ENCODE assay signal across 17 cellular contexts in the genomic region with DNA sequence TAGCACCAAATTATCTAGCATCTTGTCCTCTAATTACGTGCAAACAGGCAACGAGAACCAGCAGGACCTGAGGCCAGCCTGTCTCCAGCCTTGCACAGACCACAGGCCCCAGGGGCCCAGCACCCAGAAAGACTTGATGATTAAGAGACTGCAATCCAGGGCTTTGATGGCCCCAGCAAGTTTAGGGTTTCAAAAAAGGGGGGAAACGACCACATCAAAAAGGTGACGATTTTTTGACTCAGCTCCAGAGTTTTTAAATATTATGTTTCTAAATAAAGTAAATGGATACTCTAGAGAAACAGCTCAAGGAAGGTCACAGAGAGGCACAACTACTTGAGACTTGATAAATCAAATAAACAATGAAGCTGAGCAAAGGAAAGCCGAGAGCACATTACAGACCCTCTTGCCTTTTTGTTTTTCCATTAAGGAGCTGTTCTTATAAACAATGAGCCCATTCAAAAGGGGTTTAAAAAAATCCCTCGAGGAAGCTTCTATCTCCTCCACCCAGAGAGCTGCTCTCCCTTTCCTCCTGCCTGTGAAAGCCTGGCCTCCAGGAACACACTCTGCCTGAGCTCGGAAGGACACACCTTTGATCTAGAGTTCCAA. TPM values are rescaled to one million over a fixed set of nuclear protein-coding genes. Genes with fewer than 3 reads are reported as not detected.
DNase-seq lines count a peak whose midpoint lies in the region; ATAC-seq and TF ChIP-seq lines count a peak whose summit lies in the region.
"Had no signal": no experiment of that assay in that cellular context is flagged by ENCODE, and none has a peak within 500 bp of the region (broad histone marks: within the 10 kb centered on the region; RNA-seq: fewer than 3 reads in every experiment).

No MANE protein-coding gene starts in this region.

- H3K27ac ChIP-seq in foreskin keratinocyte = peak overlapping the region; percentile 34
- H3K27ac ChIP-seq in sigmoid colon = peak overlapping the region in 3 of 4 donors; percentile 27 to 44 (median 30)
- H3K27ac ChIP-seq: neutrophil had no signal

- peak; percentile 20 for DNase-seq in activated CD8-positive, alpha-beta T cell treated with anti-CD3 and anti-CD28 coated beads for 36 hours
- no peak for DNase-seq in activated CD8-positive, alpha-beta T cell treated with anti-CD3 and anti-CD28 coated beads, Interleukin-2, amount 10 ng/mL, durations not matched to agents 7 days and 5 days
- DNase-seq in SW480 (ENCODE audit: low spot score) = peak; percentile 90
- DNase-seq in foreskin keratinocyte = peak in 1 of 2 donors; percentile 25
- no peak for DNase-seq in sigmoid colon
- no peak for DNase-seq in activated T-cell treated with anti-CD3 and anti-CD28 coated beads, Interleukin-2, amount 50 U/mL, for 48 hours
- DNase-seq: activated CD4-positive, CD25-positive, alpha-beta regulatory T cell treated with anti-CD3 and anti-CD28 coated beads, Interleukin-2, amount 50 U/mL, for 72 hours; activated T-cell treated with anti-CD3 and anti-CD28 coated beads, Interleukin-2, amount 50 U/mL, for 24 hours; aorta; COR-L47; effector CD8-positive, alpha-beta T cell; substantia nigra; SW 1271 had no signal

- H3K36me3 ChIP-seq in sigmoid colon = no peaks in the 10 kb centered on the region
- H3K36me3 ChIP-seq: neutrophil had no signal

- ATAC-seq in activated CD8-positive, alpha-beta T cell treated with anti-CD3 and anti-CD28 coated beads for 36 hours = peak; percentile 37
- ATAC-seq in activated CD8-positive, alpha-beta T cell treated with anti-CD3 and anti-CD28 coated beads, Interleukin-2, amount 10 ng/mL, durations not matched to agents 7 days and 5 days = no peak
- no peak for ATAC-seq in foreskin keratinocyte
- no peak for ATAC-seq in GM18498 (IDR thresholded peaks at IDR 0.05; ENCODE audit: unreplicated experiment)
- ATAC-seq in HG02870 (IDR thresholded peaks at IDR 0.05; ENCODE audit: unreplicated experiment) = no peak
- ATAC-seq: left lobe of liver had no signal

- H3K27me3 ChIP-seq in foreskin keratinocyte (no peaks in the 10 kb centered on the region), sigmoid colon (no peaks in the 10 kb centered on the region)
- H3K27me3 ChIP-seq: neutrophil had no signal

- H3K4me3 ChIP-seq in sigmoid colon = no peak overlapping the region

- no peaks in the 10 kb centered on the region for H3K9me3 Mint-ChIP-seq in activated CD8-positive, alpha-beta T cell treated with anti-CD3 and anti-CD28 coated beads for 36 hours
- H3K9me3 Mint-ChIP-seq in activated CD8-positive, alpha-beta T cell treated with anti-CD3 and anti-CD28 coated beads, Interleukin-2, amount 10 ng/mL, durations not matched to agents 7 days and 5 days (ENCODE audit: insufficient read depth) = no peaks in the 10 kb centered on the region
- H3K9me3 Mint-ChIP-seq: activated T-cell treated with anti-CD3 and anti-CD28 coated beads, Interleukin-2, amount 50 U/mL, for 24 hours had no signal

- POLR2A ChIA-PET in activated CD8-positive, alpha-beta T cell treated with anti-CD3 and anti-CD28 coated beads for 36 hours (lab: Charles Lee) = no interaction called here
- POLR2A ChIA-PET in activated CD8-positive, alpha-beta T cell treated with anti-CD3 and anti-CD28 coated beads, Interleukin-2, amount 10 ng/mL, durations not matched to agents 7 days and 5 days (lab: Charles Lee) = no interaction called here

- WGBS in sigmoid colon, 2 donors = 39 to 51% methylated on average over 7 of the region's 7 CpGs

- TF ChIP-seq CTCF in activated CD8-positive, alpha-beta T cell treated with anti-CD3 and anti-CD28 coated beads for 36 hours (IDR thresholded peaks at IDR 0.05) = no peak
- TF ChIP-seq CTCF in foreskin keratinocyte (conservative IDR thresholded peaks at IDR 0.05) = no peak
- no peak for TF ChIP-seq CTCF in sigmoid colon (IDR thresholded peaks at IDR 0.05)

- no peaks in the 10 kb centered on the region for H3K36me3 Mint-ChIP-seq in activated CD8-positive, alpha-beta T cell treated with anti-CD3 and anti-CD28 coated beads for 36 hours (ENCODE audit: low read depth)
- no peaks in the 10 kb centered on the region for H3K36me3 Mint-ChIP-seq in activated CD8-positive, alpha-beta T cell treated with anti-CD3 and anti-CD28 coated beads, Interleukin-2, amount 10 ng/mL, durations not matched to agents 7 days and 5 days (ENCODE audit: low read depth)

- intact Hi-C loops in activated CD8-positive, alpha-beta T cell treated with anti-CD3 and anti-CD28 coated beads for 36 hours (cut with micrococcal nuclease) = no loop called here
- intact Hi-C loops in sigmoid colon (cut with DNase I) = no loop called here

- H3K4me1 ChIP-seq in foreskin keratinocyte = peaks cover 38% of the 10 kb centered on the region
- peaks cover 0 to 55% (median 44%) of the 10 kb centered on the region in 4 donors for H3K4me1 ChIP-seq in sigmoid colon

- H3K9me3 ChIP-seq in sigmoid colon = no peaks in the 10 kb centered on the region
- H3K9me3 ChIP-seq: neutrophil had no signal

- no peak for TF ChIP-seq POLR2A in sigmoid colon (IDR thresholded peaks at IDR 0.05)

- H3K4me3 Mint-ChIP-seq in activated CD8-positive, alpha-beta T cell treated with anti-CD3 and anti-CD28 coated beads for 36 hours = no peak overlapping the region
- no peak overlapping the region for H3K4me3 Mint-ChIP-seq in activated CD8-positive, alpha-beta T cell treated with anti-CD3 and anti-CD28 coated beads, Interleukin-2, amount 10 ng/mL, durations not matched to agents 7 days and 5 days
- H3K4me3 Mint-ChIP-seq: activated T-cell treated with anti-CD3 and anti-CD28 coated beads, Interleukin-2, amount 50 U/mL, for 24 hours had no signal

- CTCF ChIA-PET in activated CD8-positive, alpha-beta T cell treated with anti-CD3 and anti-CD28 coated beads for 36 hours (lab: Charles Lee) = interaction anchor here (0.7 kb wide), 1 partner anchor 7 kb away, joined by 3 read pairs; no protein-coding TSS in a partner anchor
- CTCF ChIA-PET in activated CD8-positive, alpha-beta T cell treated with anti-CD3 and anti-CD28 coated beads, Interleukin-2, amount 10 ng/mL, durations not matched to agents 7 days and 5 days (lab: Charles Lee) = interaction anchor here (1.1 kb wide), 1 partner anchor 13 kb away, joined by 3 read pairs; no protein-coding TSS in a partner anchor

- peaks cover 12% of the 10 kb centered on the region for H3K4me1 Mint-ChIP-seq in activated CD8-positive, alpha-beta T cell treated with anti-CD3 and anti-CD28 coated beads for 36 hours (ENCODE audit: low read depth)
- peaks cover 12% of the 10 kb centered on the region for H3K4me1 Mint-ChIP-seq in activated CD8-positive, alpha-beta T cell treated with anti-CD3 and anti-CD28 coated beads, Interleukin-2, amount 10 ng/mL, durations not matched to agents 7 days and 5 days (ENCODE audit: low read depth)

- no peak for TF ChIP-seq EP300 in sigmoid colon (IDR thresholded peaks at IDR 0.05)

- H3K27ac Mint-ChIP-seq in activated CD8-positive, alpha-beta T cell treated with anti-CD3 and anti-CD28 coated beads for 36 hours = no peak overlapping the region
- no peak overlapping the region for H3K27ac Mint-ChIP-seq in activated CD8-positive, alpha-beta T cell treated with anti-CD3 and anti-CD28 coated beads, Interleukin-2, amount 10 ng/mL, durations not matched to agents 7 days and 5 days

- no peaks in the 10 kb centered on the region for H3K27me3 Mint-ChIP-seq in activated CD8-positive, alpha-beta T cell treated with anti-CD3 and anti-CD28 coated beads for 36 hours
- H3K27me3 Mint-ChIP-seq in activated CD8-positive, alpha-beta T cell treated with anti-CD3 and anti-CD28 coated beads, Interleukin-2, amount 10 ng/mL, durations not matched to agents 7 days and 5 days (ENCODE audit: low read depth) = no peaks in the 10 kb centered on the region
- H3K27me3 Mint-ChIP-seq: activated T-cell treated with anti-CD3 and anti-CD28 coated beads, Interleukin-2, amount 50 U/mL, for 24 hours had no signal

RNA-seq across cellular contexts. Expression of a gene that starts 44.1 kb away (rescaled TPM):
- not detected for total RNA-seq in activated CD8-positive, alpha-beta T cell treated with anti-CD3 and anti-CD28 coated beads for 36 hours
- not detected for total RNA-seq in activated CD8-positive, alpha-beta T cell treated with anti-CD3 and anti-CD28 coated beads, Interleukin-2, amount 10 ng/mL, durations not matched to agents 7 days and 5 days
- total RNA-seq in foreskin keratinocyte (6.9 and 8.3 TPM in 2 replicates), sigmoid colon (10 to 100 TPM; 17.2 to 31.6 (median 18.9) TPM)
- polyA plus RNA-seq in foreskin keratinocyte (1.7 and 2.2 TPM in 2 replicates), sigmoid colon (1 to 10 TPM in 2 of 3 donors, under 1 TPM in 1; 0.23 to 3.6 (median 1.2) TPM)

Comparison
In these comparisons a context has a peak if more than half of its experiments do, and no peak if none do; other contexts are left out.
1. DNase-seq: peak in activated CD8-positive, alpha-beta T cell treated with anti-CD3 and anti-CD28 coated beads for 36 hours (single experiment) and SW480 (single experiment); none in activated CD8-positive, alpha-beta T cell treated with anti-CD3 and anti-CD28 coated beads, Interleukin-2, amount 10 ng/mL, durations not matched to agents 7 days and 5 days (single experiment), sigmoid colon (single experiment) and activated T-cell treated with anti-CD3 and anti-CD28 coated beads, Interleukin-2, amount 50 U/mL, for 48 hours (0 of 2).